In genomic region chr12:120013659-120014380, GRCh38 we compare ENCODE assay signal across 8 cellular contexts. TPM values are rescaled to one million over a fixed set of nuclear protein-coding genes. Genes with fewer than 3 reads are reported as not detected.
DNase-seq lines count a peak whose midpoint lies in the region; ATAC-seq, FAIRE-seq and TF ChIP-seq lines count a peak whose summit lies in the region.

No MANE protein-coding gene starts in this region.

- H3K4me1 ChIP-seq in GM12878 (ENCODE audit: control insufficient read depth, insufficient read depth, low read length) = peaks cover 29% of the 10 kb centered on the region
- H3K4me1 ChIP-seq in uterus = no peaks in the 10 kb centered on the region
- no peaks in the 10 kb centered on the region for H3K4me1 ChIP-seq in stomach
- H3K4me1 ChIP-seq in OCI-LY7 (ENCODE audit: insufficient read depth, low read length, poor library complexity, severe bottlenecking) = peaks cover 6% of the 10 kb centered on the region

- RAD21 ChIA-PET in GM12878 (lab: Charles Lee; ENCODE audit: unreplicated experiment) = interaction anchor here (0.8 to 3.1 kb wide), 4 partner anchors 15 to 187 kb away, joined by 3 to 22 read pairs (median 4); partner anchors contain the start of gene BICDL1

- peak; percentile 62 for ATAC-seq in GM21717 (IDR thresholded peaks at IDR 0.05; ENCODE audit: unreplicated experiment)
- ATAC-seq in GM12878 = peak; percentile 82

- H2AFZ ChIP-seq in GM12878 (ENCODE audit: control insufficient read depth, low read depth, low read length) (peak overlapping the region; percentile 36), OCI-LY7 (ENCODE audit: low read length) (no peak overlapping the region)

- no peak for TF ChIP-seq RAD21 in GM12878 (IDR thresholded peaks at IDR 0.05; ENCODE audit: insufficient read depth, low read depth, low read length)

- WGBS in GM12878 (ENCODE audit: insufficient coverage, insufficient replicate concordance, low lambda C conversion rate, missing lambda C conversion rate) = 38% methylated on average over 9 of the region's 9 CpGs
- 75 to 78% (median 75%) methylated on average over 9 of the region's 9 CpGs for WGBS in stomach, 5 donors

- TF ChIP-seq CTCF in NB4 (IDR thresholded peaks at IDR 0.05; ENCODE audit: low read depth, low read length) = no peak
- no peak for TF ChIP-seq CTCF in GM12878 (IDR thresholded peaks at IDR 0.05 in 2 of 3, conservative IDR thresholded peaks at IDR 0.05 in 1 of 3; ENCODE audit: control insufficient read depth in 2 of 3, extremely low read depth in 1 of 3, insufficient read depth in 1 of 3, low read depth in 3 of 3, low read length in 3 of 3)
- no peak for TF ChIP-seq CTCF in uterus (IDR thresholded peaks at IDR 0.05)
- TF ChIP-seq CTCF in stomach (IDR thresholded peaks at IDR 0.05) = no peak
- no peak for TF ChIP-seq CTCF in brain microvascular endothelial cell (IDR thresholded peaks at IDR 0.05; ENCODE audit: low read depth, low read length, missing control alignments)
- no peak for TF ChIP-seq CTCF in OCI-LY7 (conservative IDR thresholded peaks at IDR 0.05; ENCODE audit: low read length)

- DNase-seq in Daoy (ENCODE audit: low read depth) = peak; percentile 30
- DNase-seq in NB4 (ENCODE audit: low read depth) = peak; percentile 56
- DNase-seq in GM12878 (ENCODE audit: low read depth, low spot score) = peak; percentile 67
- no peak for DNase-seq in uterus
- DNase-seq in stomach = no peak
- no peak for DNase-seq in brain microvascular endothelial cell
- no peak for DNase-seq in OCI-LY7 (ENCODE audit: low spot score)

- H3K79me2 ChIP-seq in GM12878 (ENCODE audit: control insufficient read depth, insufficient read depth, low read length) = no peaks in the 10 kb centered on the region
- no peaks in the 10 kb centered on the region for H3K79me2 ChIP-seq in OCI-LY7 (ENCODE audit: insufficient read depth, low read depth, low read length)

- H3K27me3 ChIP-seq in GM12878 (replicated peaks in 1 of 2; ENCODE audit: control insufficient read depth in 2 of 2, insufficient read depth in 2 of 2, low read length in 1 of 2) (no peaks in the 10 kb centered on the region), uterus (no peaks in the 10 kb centered on the region), stomach (no peaks in the 10 kb centered on the region), brain microvascular endothelial cell (replicated peaks) (no peaks in the 10 kb centered on the region)

- SMC1A ChIA-PET in GM12878 (lab: Charles Lee; ENCODE audit: uncharacterized antibody, unreplicated experiment) = interaction anchor here (0.9 to 1.9 kb wide), 7 partner anchors 9 to 154 kb away, joined by 3 to 8 read pairs (median 4); no protein-coding TSS in a partner anchor

- H3K27ac ChIP-seq in GM12878 (ENCODE audit: control insufficient read depth, insufficient read depth) (peak overlapping the region; percentile 61), uterus (no peak overlapping the region), stomach (no peak overlapping the region), brain microvascular endothelial cell (no peak overlapping the region), OCI-LY7 (ENCODE audit: low read depth, low read length, poor library complexity, severe bottlenecking) (no peak overlapping the region)

- H4K20me1 ChIP-seq in GM12878 (ENCODE audit: control insufficient read depth, insufficient read depth) (no peaks in the 10 kb centered on the region), OCI-LY7 (ENCODE audit: insufficient read depth, low read length) (no peaks in the 10 kb centered on the region)

- H3K9me3 ChIP-seq in GM12878 (replicated peaks; ENCODE audit: control insufficient read depth, insufficient read depth, low read length) = no peaks in the 10 kb centered on the region
- no peaks in the 10 kb centered on the region for H3K9me3 ChIP-seq in uterus
- H3K9me3 ChIP-seq in stomach = no peaks in the 10 kb centered on the region
- no peaks in the 10 kb centered on the region for H3K9me3 ChIP-seq in OCI-LY7 (ENCODE audit: low read length)

- no peaks in the 10 kb centered on the region for H3K36me3 ChIP-seq in GM12878 (ENCODE audit: control insufficient read depth in 2 of 2, insufficient read depth in 2 of 2, low read length in 1 of 2)
- H3K36me3 ChIP-seq in uterus = no peaks in the 10 kb centered on the region
- H3K36me3 ChIP-seq in stomach = no peaks in the 10 kb centered on the region
- H3K36me3 ChIP-seq in brain microvascular endothelial cell (replicated peaks) = no peaks in the 10 kb centered on the region
- 0 out of 2 replicates have a peak, but pooled peaks cover 6% of the 10 kb centered on the region for H3K36me3 ChIP-seq in OCI-LY7 (ENCODE audit: insufficient read depth, low read length)

- no peaks in the 10 kb centered on the region for H3K9me2 ChIP-seq in OCI-LY7 (ENCODE audit: insufficient read depth, low read length)

- H3K4me2 ChIP-seq in GM12878 (ENCODE audit: control insufficient read depth, insufficient read depth) = no peak overlapping the region; the same call in 1 of the 2 replicates
- H3K4me2 ChIP-seq in OCI-LY7 (ENCODE audit: low read length) = no peak overlapping the region

- in situ Hi-C loops in GM12878 (cut with MboI) = no loop called here
- in situ Hi-C loops in brain microvascular endothelial cell (cut with HindIII; ENCODE audit: low pct_ligation_motif_present, low sequenced_read_pairs) = no loop called here

- H3K9ac ChIP-seq in GM12878 (ENCODE audit: control insufficient read depth, insufficient read depth, low read length) = no peak overlapping the region; the same call in 1 of the 2 replicates

- CTCF ChIA-PET in GM12878 (lab: Yijun Ruan, JAX) = interaction anchor here (0.8 to 1.8 kb wide), 3 partner anchors 25 to 252 kb away, joined by 3 to 5 read pairs (median 4); partner anchors contain the start of genes BICDL1 and PXN
- CTCF ChIA-PET in OCI-LY7 (lab: Charles Lee; ENCODE audit: unreplicated experiment) = no interaction called here

- FAIRE-seq in GM12878 (lab: Jason Lieb, UNC) = peak; percentile 73

- POLR2A ChIA-PET in GM12878 (lab: Charles Lee) = interaction anchor here (0.9 to 1.3 kb wide), 3 partner anchors 103 to 118 kb away, joined by 3 to 9 read pairs (median 7); partner anchors contain the start of gene RAB35
- POLR2A ChIA-PET in OCI-LY7 (lab: Charles Lee) = no interaction called here

- intact Hi-C loops in GM12878 (cut with micrococcal nuclease; ENCODE audit: unreplicated experiment) (loop anchor here (10.0 kb wide), 1 partner anchor 71 kb away; no protein-coding TSS in a partner anchor), uterus (cut with DNase I; ENCODE audit: low total_unique reads) (no loop called here), stomach (cut with DNase I; ENCODE audit: low total_unique reads) (no loop called here), OCI-LY7 (cut with micrococcal nuclease; ENCODE audit: unreplicated experiment) (no loop called here)

- H3K4me3 ChIP-seq in NB4 (ENCODE audit: low read depth, low read length) (no peak overlapping the region), GM12878 (no peak overlapping the region), uterus (no peak overlapping the region), stomach (no peak overlapping the region), brain microvascular endothelial cell (ENCODE audit: low read depth, low read length) (no peak overlapping the region), OCI-LY7 (ENCODE audit: low read depth, low read length, poor library complexity, severe bottlenecking) (no peak overlapping the region)

- TF ChIP-seq POLR2A in NB4 (IDR thresholded peaks at IDR 0.05; ENCODE audit: extremely low read depth, insufficient read length) (no peak), GM12878 (IDR thresholded peaks at IDR 0.05; ENCODE audit: low read depth, low read length) (no peak), uterus (IDR thresholded peaks at IDR 0.05) (no peak), stomach (IDR thresholded peaks at IDR 0.05) (no peak)

- BruUV-seq in GM12878 (replicated peaks; lab: Mats Ljungman, UMichigan) (no TSS peak), OCI-LY7 (replicated peaks; lab: Mats Ljungman, UMichigan) (no TSS peak)

- TF ChIP-seq EP300 in GM12878 (IDR thresholded peaks at IDR 0.05; ENCODE audit: borderline replicate concordance in 1 of 2, control insufficient read depth in 1 of 2, low read depth in 2 of 2, low read length in 2 of 2) = peak; percentile 75 to 85
- TF ChIP-seq EP300 in stomach (IDR thresholded peaks at IDR 0.05) = no peak

TF ChIP-seq in GM12878, 131 proteins besides CTCF, POLR2A, EP300 and RAD21 (continues in another document):
- TF ChIP-seq DPF2 (IDR thresholded peaks at IDR 0.05) (peak; percentile 72), SMAD1 (IDR thresholded peaks at IDR 0.05; ENCODE audit: low read depth, partially characterized antibody) (peak; percentile 12), ATF7 (IDR thresholded peaks at IDR 0.05; ENCODE audit: low read depth) (peak; percentile 72), NFYA (IDR thresholded peaks at IDR 0.05; ENCODE audit: borderline replicate concordance, low read depth, low read length) (no peak)

RNA-seq across cellular contexts. Expression of gene BICDL1, which starts 24.8 kb away (rescaled TPM):
- 0.65 and 0.80 TPM in 2 replicates for total RNA-seq in Daoy (2014; rRNA removed; shearing (Covaris generic))
- total RNA-seq in GM12878 (2013; cell fraction: nucleolus; rRNA removed) = 10.0 and 10.5 TPM in 2 replicates
- total RNA-seq in GM12878 (2014; rRNA removed) (6.1 and 6.9 TPM in 2 replicates), GM12878 (2014; rRNA removed; fragmentation: Illumina TruSeq; extraction: Trizol) (3.6 and 4.7 TPM in 2 replicates), GM12878 (2021) (8.8 and 10.0 TPM in 2 replicates), uterus (1 to 10 TPM in 2 of 4 donors, not detected in 2; 1.8 to 2.2 TPM), stomach (10 to 100 TPM; 18.0 to 68.7 (median 32.6) TPM), OCI-LY7 (2022) (19.9 and 22.6 TPM in 2 replicates)
- 1.6 TPM for polyA plus RNA-seq in GM12878 (2011; ENCODE audit: low read depth)
- polyA plus RNA-seq in GM12878 (2011; rRNA removed) (12.3 and 12.7 TPM in 2 replicates), GM12878 (2014; fragmentation: Illumina TruSeq; extraction: Trizol) (1.9 and 4.9 TPM in 2 replicates), GM12878 (2014; fragmentation: Nextera tagmentation; extraction: Ambion mirVana) (1 to 10 TPM in 1 of 2 experiments, under 1 TPM in 1; 0.72 to 1.2 TPM), GM12878 (2014; rRNA removed) (8.6 and 8.7 TPM in 2 replicates), GM12878 (2016; fragmentation: Nextera tagmentation; extraction: Ambion mirVana) (1 to 10 TPM in 1 of 2 experiments, under 1 TPM in 1; 0.82 to 1.7 TPM), stomach (10 to 100 TPM in 2 of 3 donors, 1 to 10 TPM in 1; 8.6 to 40.3 (median 16.7) TPM)
- 11.2 and 16.0 TPM in 2 replicates for polyA plus RNA-seq in GM12878 (2011; cell fraction: cytosol; rRNA removed)
- 64.9 and 71.4 TPM in 2 replicates for polyA plus RNA-seq in GM12878 (2011; cell fraction: nucleus; rRNA removed)
- polyA plus RNA-seq in GM12878 (2012) = 3.0 and 3.7 TPM in 2 replicates
- polyA minus RNA-seq in GM12878 (2011; rRNA and poly(A)+ RNA removed) = 5.9 and 12.7 TPM in 2 replicates
- 5.2 and 6.8 TPM in 2 replicates for polyA minus RNA-seq in GM12878 (2011; cell fraction: cytosol; rRNA and poly(A)+ RNA removed)
- 7.7 and 14.5 TPM in 2 replicates for polyA minus RNA-seq in GM12878 (2011; cell fraction: nucleus; rRNA and poly(A)+ RNA removed)
- total RNA-seq in OCI-LY7 (2014; rRNA removed; shearing (Covaris generic)) = 6.5 and 7.1 TPM in 2 replicates

Comparison
In these comparisons a context has a peak if more than half of its experiments do, and no peak if none do; other contexts are left out.
1. DNase-seq: peak in Daoy (single experiment), NB4 (single experiment) and GM12878 (single experiment); none in uterus (0 of 2), stomach (single experiment), brain microvascular endothelial cell (single experiment) and OCI-LY7 (single experiment).